In the genomic region with DNA sequence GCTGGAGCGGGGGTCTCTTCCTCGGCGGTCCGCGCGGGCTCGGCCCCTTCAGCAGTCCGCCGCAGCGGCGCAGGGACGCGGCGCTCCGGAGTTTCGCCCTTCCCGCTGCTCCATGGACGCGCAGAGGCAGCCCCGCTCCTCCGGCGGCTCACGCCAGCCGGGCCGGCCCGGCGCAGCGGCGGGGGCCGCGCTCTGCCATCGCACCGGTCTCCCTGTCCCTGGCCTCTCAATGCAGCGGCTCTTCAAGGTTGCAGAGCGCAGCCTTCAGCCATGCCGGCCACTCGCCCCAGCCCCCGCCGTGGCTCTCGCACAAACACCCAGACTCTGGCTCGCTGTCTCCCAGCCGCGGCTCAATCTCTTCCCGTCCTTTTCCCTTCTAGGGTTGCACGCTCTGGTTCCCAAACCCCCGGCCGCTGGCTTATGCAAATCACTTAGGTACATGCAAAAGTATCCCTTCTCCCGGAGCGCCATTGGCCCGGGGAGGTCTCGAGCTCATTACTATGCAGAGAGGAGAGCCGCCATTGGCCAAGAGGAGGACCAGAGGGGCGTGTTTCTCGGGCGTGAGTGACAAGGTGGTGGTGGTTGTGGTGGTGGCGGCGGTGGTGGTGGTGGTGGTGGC, we compare ENCODE assay signal across 8 cellular contexts. TPM values are rescaled to one million over a fixed set of nuclear protein-coding genes. Genes with fewer than 3 reads are reported as not detected.
DNase-seq lines count a peak whose midpoint lies in the region; ATAC-seq lines count a peak whose summit lies in the region.

Gene LGR4 (minus strand): TSS at position 393 of the 619 bp plus-strand sequence. CDS start 488 bp downstream, outside the sequence.

- no peaks in the 10 kb centered on the region for H3K27me3 ChIP-seq in HUES6 (ENCODE audit: control insufficient read depth, insufficient read depth, low read length)
- no peaks in the 10 kb centered on the region for H3K27me3 ChIP-seq in esophagus (ENCODE audit: control insufficient read depth in 1 of 2, insufficient read depth in 2 of 2, low read length in 2 of 2)

- no peaks in the 10 kb centered on the region for H3K9me3 Mint-ChIP-seq in activated T-cell treated with anti-CD3 and anti-CD28 coated beads, Interleukin-2, amount 50 U/mL, for 4 hours

- DNase-seq in COLO668 (lab: John Stamatoyannopoulos, UW; ENCODE audit: unreplicated experiment) = peak; percentile 91
- peak; percentile 13 for DNase-seq in OCI-M2 (lab: John Stamatoyannopoulos, UW; ENCODE audit: unreplicated experiment)
- peak; percentile 63 for DNase-seq in activated T-cell treated with anti-CD3 and anti-CD28 coated beads, Interleukin-2, amount 50 U/mL, for 4 hours
- peak; percentile 95 for DNase-seq in mucosa of gallbladder (ENCODE audit: low spot score)
- peak; percentile 55 for DNase-seq in stimulated activated CD8-positive, alpha-beta memory T cell treated with anti-CD3 and anti-CD28 coated beads, Interleukin-4, amount 100 ng/mL, for 24 hours (ENCODE audit: low read depth)

- H3K36me3 Mint-ChIP-seq in activated T-cell treated with anti-CD3 and anti-CD28 coated beads, Interleukin-2, amount 50 U/mL, for 4 hours (ENCODE audit: insufficient read depth) = no peaks in the 10 kb centered on the region

- peaks cover 13% of the 10 kb centered on the region for H3K4me1 Mint-ChIP-seq in activated T-cell treated with anti-CD3 and anti-CD28 coated beads, Interleukin-2, amount 50 U/mL, for 4 hours (ENCODE audit: low read depth)

- H3K36me3 ChIP-seq in HUES6 (ENCODE audit: control insufficient read depth, insufficient read depth, low read length) = no peaks in the 10 kb centered on the region
- H3K36me3 ChIP-seq in esophagus (ENCODE audit: control insufficient read depth in 2 of 2, insufficient read depth in 2 of 2, low read length in 1 of 2) = no peaks in the 10 kb centered on the region

- peak within 1 kb of the TSS; percentile 96 for H3K9ac ChIP-seq in HUES6 (ENCODE audit: low read length)

- H3K9me3 ChIP-seq in HUES6 (ENCODE audit: control insufficient read depth, insufficient read depth, low read depth, low read length) = no peaks in the 10 kb centered on the region
- H3K9me3 ChIP-seq in esophagus (ENCODE audit: control insufficient read depth in 2 of 2, insufficient read depth in 1 of 2, low read depth in 1 of 2, low read length in 1 of 2) = no peaks in the 10 kb centered on the region

- H3K4me1 ChIP-seq in HUES6 (ENCODE audit: control insufficient read depth, insufficient read depth, low read length) (peaks cover 34% of the 10 kb centered on the region), esophagus (ENCODE audit: control insufficient read depth in 2 of 2, insufficient read depth in 2 of 2, low read length in 1 of 2) (peaks cover 3 to 4% of the 10 kb centered on the region in 2 donors)

- peaks cover 19% of the 10 kb centered on the region for H3K27me3 Mint-ChIP-seq in activated T-cell treated with anti-CD3 and anti-CD28 coated beads, Interleukin-2, amount 50 U/mL, for 4 hours (ENCODE audit: low read depth)

- ATAC-seq in GM21515 (IDR thresholded peaks at IDR 0.05; ENCODE audit: unreplicated experiment) = peak; percentile 76
- peak; percentile 88 to 89 for ATAC-seq in activated T-cell treated with anti-CD3 and anti-CD28 coated beads, Interleukin-2, amount 50 U/mL, for 4 hours

- peak within 1 kb of the TSS; percentile 92 for H3K4me3 Mint-ChIP-seq in activated T-cell treated with anti-CD3 and anti-CD28 coated beads, Interleukin-2, amount 50 U/mL, for 4 hours

- WGBS in esophagus, 2 donors = 1% methylated on average over 51 to 57 of the region's 57 CpGs

- H3K27ac ChIP-seq in HUES6 (ENCODE audit: low read depth, low read length) (peak within 1 kb of the TSS; percentile 88), esophagus (ENCODE audit: low read depth in 2 of 2, low read length in 1 of 2) (peak within 1 kb of the TSS; percentile 79 to 87)

- peak within 1 kb of the TSS; percentile 95 for H3K4me3 ChIP-seq in HUES6 (ENCODE audit: low read depth, low read length)
- peak within 1 kb of the TSS; percentile 74 to 95 for H3K4me3 ChIP-seq in esophagus (ENCODE audit: low read depth in 1 of 2, low read length in 2 of 2)

RNA-seq across cellular contexts. Expression of gene LGR4, which starts in this region (rescaled TPM):
- under 1 TPM; 0.21 to 0.61 (median 0.57) TPM for total RNA-seq in activated T-cell treated with anti-CD3 and anti-CD28 coated beads, Interleukin-2, amount 50 U/mL, for 4 hours
- polyA plus RNA-seq in esophagus = 10 to 100 TPM; 10.5 to 11.8 TPM
- 47.6 TPM for total RNA-seq in mucosa of gallbladder

Comparison
In these comparisons a context has a peak if more than half of its experiments do, and no peak if none do; other contexts are left out.
1. Peak in every context shown above with its lines: DNase-seq, ATAC-seq, H3K4me3 ChIP-seq and H3K27ac ChIP-seq.
2. RNA of gene LGR4 (total RNA-seq): 47.6 TPM in mucosa of gallbladder (single experiment); 0.21 to 0.61 TPM in activated T-cell treated with anti-CD3 and anti-CD28 coated beads, Interleukin-2, amount 50 U/mL, for 4 hours; every median in the first group is over 10 times any median in the second.
3. Peak in DNase-seq and ATAC-seq in activated T-cell treated with anti-CD3 and anti-CD28 coated beads, Interleukin-2, amount 50 U/mL, for 4 hours; RNA of the gene not detected or under 1 TPM.
4. DNase-seq: peak in every context shown above with its lines; median percentile 95 in mucosa of gallbladder; 91 in COLO668; 63 in activated T-cell treated with anti-CD3 and anti-CD28 coated beads, Interleukin-2, amount 50 U/mL, for 4 hours; 55 in stimulated activated CD8-positive, alpha-beta memory T cell treated with anti-CD3 and anti-CD28 coated beads, Interleukin-4, amount 100 ng/mL, for 24 hours; 13 in OCI-M2.